ENCODE assay signal across 8 cellular contexts in the genomic region with DNA sequence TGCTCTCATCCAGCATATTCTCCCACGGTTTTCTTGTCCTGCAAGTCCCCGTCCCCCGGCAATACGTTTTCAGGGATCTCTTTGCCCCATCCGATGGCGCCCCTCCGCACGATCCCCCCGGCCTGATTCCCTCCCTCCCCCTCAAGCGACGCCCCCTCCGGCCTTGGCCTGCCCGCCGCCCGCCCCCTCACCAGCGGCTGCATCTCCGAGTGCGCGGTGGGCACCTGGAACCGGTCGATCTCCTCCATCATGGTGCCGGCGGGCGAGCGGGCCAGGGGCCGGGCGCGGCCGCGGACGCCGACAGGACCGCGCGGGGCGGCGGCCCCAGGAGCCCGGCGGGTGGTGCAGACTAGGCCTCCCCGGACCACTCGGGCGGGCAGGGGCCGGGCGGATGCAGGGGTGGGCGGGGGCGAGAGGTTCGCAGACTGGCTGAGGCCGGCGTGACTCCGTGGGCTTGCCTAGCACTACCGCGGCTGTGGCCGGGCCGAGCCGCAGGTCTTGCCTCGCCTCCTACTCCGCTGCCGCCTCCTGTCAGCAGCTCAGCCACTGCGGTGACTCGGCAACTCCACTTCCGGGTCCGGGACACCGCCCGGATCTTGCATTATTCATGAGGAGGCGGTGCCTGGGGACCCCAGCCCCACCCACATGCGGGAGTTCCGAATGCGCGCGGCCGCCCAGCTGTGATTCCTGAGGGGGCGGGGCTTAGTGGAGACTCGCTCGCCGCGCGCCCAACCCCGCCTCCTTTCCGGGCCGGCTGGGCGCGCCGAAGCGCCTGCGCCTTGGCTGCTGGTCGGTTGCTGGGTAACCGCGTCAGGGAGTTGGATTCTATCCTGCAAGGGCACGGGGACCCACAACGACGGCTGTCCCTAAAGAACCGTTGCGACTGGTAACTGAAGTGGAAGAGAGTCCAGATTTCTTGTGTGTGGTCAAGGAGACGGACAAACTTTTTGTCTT. TPM values are rescaled to one million over a fixed set of nuclear protein-coding genes. Genes with fewer than 3 reads are reported as not detected.
DNase-seq lines count a peak whose midpoint lies in the region; ATAC-seq and TF ChIP-seq lines count a peak whose summit lies in the region.

DNAI1 (plus strand) TSS at position 793 of the 954 bp plus-strand sequence. CDS start 201 bp downstream, outside the sequence.
A gene with protein sequence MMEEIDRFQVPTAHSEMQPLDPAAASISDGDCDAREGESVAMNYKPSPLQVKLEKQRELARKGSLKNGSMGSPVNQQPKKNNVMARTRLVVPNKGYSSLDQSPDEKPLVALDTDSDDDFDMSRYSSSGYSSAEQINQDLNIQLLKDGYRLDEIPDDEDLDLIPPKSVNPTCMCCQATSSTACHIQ (minus strand): TSS at position 558 of the 954 bp plus-strand sequence. CDS start 307 bp downstream, at position 251.

- H3K4me3 ChIP-seq in epithelial cell of esophagus (ENCODE audit: low read length) (peak within 1 kb of the TSS; percentile 74), mononuclear cell (ENCODE audit: low read length) (peak within 1 kb of the TSS; percentile 46)

- peak within 1 kb of the TSS; percentile 89 to 97 (median 94) for H3K4me3 Mint-ChIP-seq in IgD-negative memory B cell

- peaks cover 16 to 22% (median 18%) of the 10 kb centered on the region in 3 donors for H3K4me1 Mint-ChIP-seq in IgD-negative memory B cell

- peaks cover 1% of the 10 kb centered on the region for H3K36me3 Mint-ChIP-seq in IgD-negative memory B cell

- no peaks in the 10 kb centered on the region for H3K9me3 Mint-ChIP-seq in IgD-negative memory B cell

- peak; percentile 97 for ATAC-seq in GM21576 (IDR thresholded peaks at IDR 0.05; ENCODE audit: unreplicated experiment)

- H3K9me3 ChIP-seq in mononuclear cell (ENCODE audit: low read depth, low read length) = no peaks in the 10 kb centered on the region

- H3K27ac Mint-ChIP-seq in IgD-negative memory B cell = peak within 1 kb of the TSS; percentile 79 to 91 (median 79)

- H3K27me3 Mint-ChIP-seq in IgD-negative memory B cell = peaks cover 2% of the 10 kb centered on the region

- TF ChIP-seq CTCF in epithelial cell of esophagus (IDR thresholded peaks at IDR 0.05; ENCODE audit: insufficient read depth, low read depth, low read length, missing control alignments) = no peak

- H3K4me1 ChIP-seq in mononuclear cell (ENCODE audit: insufficient read depth, low read length) = peaks cover 24% of the 10 kb centered on the region

- H3K27me3 ChIP-seq in mononuclear cell (ENCODE audit: insufficient read depth, low read length) = peaks cover 4% of the 10 kb centered on the region

- DNase-seq in DMS153 (lab: John Stamatoyannopoulos, UW) (peak; percentile 97), OCI-M1 (lab: John Stamatoyannopoulos, UW) (peak; percentile 98), activated T-cell treated with anti-CD3 and anti-CD28 coated beads for 48 hours (ENCODE audit: low read depth) (peak; percentile 99), epithelial cell of esophagus (ENCODE audit: low read depth) (peak; percentile 99)
- DNase-seq in stimulated activated CD8-positive, alpha-beta memory T cell treated with anti-CD3 and anti-CD28 coated beads, Interleukin-2, amount 100 ng/mL, for 48 hours (ENCODE audit: low read depth in 2 of 2) = peak; percentile 97 to 99

RNA-seq across cellular contexts. Expression of gene DNAI1, which starts in this region (rescaled TPM):
- not detected for polyA plus RNA-seq in IgD-negative memory B cell
- total RNA-seq in mononuclear cell = not detected

RNA-seq across cellular contexts. Expression of the second gene that starts in this region (rescaled TPM):
- polyA plus RNA-seq in IgD-negative memory B cell = 1.1 TPM
- 2.0 TPM for total RNA-seq in mononuclear cell

Comparison
In these comparisons a context has a peak if more than half of its experiments do, and no peak if none do; other contexts are left out.
1. Peak in every context shown above with its lines: DNase-seq, ATAC-seq and H3K4me3 ChIP-seq.